Comparison of ENCODE assay signal across 15 cellular contexts in the genomic region with DNA sequence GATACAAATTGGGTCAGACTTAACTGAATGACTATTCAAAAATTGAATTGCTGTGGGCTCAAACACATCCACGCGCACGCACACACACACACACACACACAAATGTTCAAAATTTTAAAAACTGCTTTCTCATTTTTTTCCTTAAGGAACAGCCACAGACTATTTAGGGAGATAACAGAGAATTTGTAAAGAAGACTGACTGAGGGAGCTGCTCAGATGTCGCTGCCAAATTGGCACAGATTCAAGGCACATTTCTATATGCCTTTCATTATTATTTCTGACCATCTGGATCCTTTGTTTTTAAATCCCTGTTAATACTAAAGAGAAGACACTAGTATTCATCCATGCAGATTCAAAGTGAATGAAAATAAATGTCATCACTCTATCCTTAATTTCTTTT.
DNase-seq lines count a peak whose midpoint lies in the region; TF ChIP-seq lines count a peak whose summit lies in the region.
"Had no signal": no experiment of that assay in that cellular context is flagged by ENCODE, and none has a peak within 500 bp of the region (broad histone marks: within the 10 kb centered on the region; RNA-seq: fewer than 3 reads in every experiment).

No MANE protein-coding gene starts in this region.

- no peak overlapping the region for H3K4me3 Mint-ChIP-seq in nephron

- no peak overlapping the region for H3K4me3 ChIP-seq in brain microvascular endothelial cell (ENCODE audit: low read depth, low read length)
- H3K4me3 ChIP-seq: K562, SJSA1 had no signal

- TF ChIP-seq CTCF in brain microvascular endothelial cell (IDR thresholded peaks at IDR 0.05; ENCODE audit: low read depth, low read length, missing control alignments), result no peak
- no peak for TF ChIP-seq CTCF in nephron (IDR thresholded peaks at IDR 0.05; ENCODE audit: unreplicated experiment in 3 of 3)

- peaks cover 15% of the 10 kb centered on the region for H3K36me3 Mint-ChIP-seq in nephron (ENCODE audit: low read depth)

- H3K9me3 Mint-ChIP-seq in nephron, result peaks cover 21% of the 10 kb centered on the region

- H3K27ac Mint-ChIP-seq in nephron, result peak overlapping the region; percentile 37 to 82 (median 53)

- H3K27me3 ChIP-seq in brain microvascular endothelial cell (replicated peaks), result no peaks in the 10 kb centered on the region
- H3K27me3 ChIP-seq: SJSA1 had no signal

- DNase-seq in DMS 273 (lab: John Stamatoyannopoulos, UW; ENCODE audit: unreplicated experiment) (peak; percentile 88), NCI-H2171 treated with DMSO at 0.1 percent for 48 hours (lab: John Stamatoyannopoulos, UW) (peak; percentile 82), brain microvascular endothelial cell (no peak), OCI-M1 (lab: John Stamatoyannopoulos, UW) (no peak), NCI-H510A treated with DMSO at 0.1 percent for 48 hours (lab: John Stamatoyannopoulos, UW) (no peak)
- DNase-seq in activated naive CD4-positive, alpha-beta T cell treated with Interleukin-2 at 50 U/mL for 16 hours, result no peak
- DNase-seq: AML-193; left cardiac atrium; MV-4-11; occipital lobe; stimulated activated CD4-positive, alpha-beta T cell treated with anti-CD3 and anti-CD28 coated beads, Interleukin-4, amount 100 ng/mL, for 24 hours; T-helper 9 cell had no signal

- in situ Hi-C loops in brain microvascular endothelial cell (cut with HindIII; ENCODE audit: low pct_ligation_motif_present, low sequenced_read_pairs), result no loop called here

- H3K36me3 ChIP-seq in brain microvascular endothelial cell (replicated peaks), result no peaks in the 10 kb centered on the region
- H3K36me3 ChIP-seq: SJSA1 had no signal

- H3K27me3 Mint-ChIP-seq in nephron (ENCODE audit: low read depth), result no peaks in the 10 kb centered on the region

- H3K27ac ChIP-seq in brain microvascular endothelial cell, result peak overlapping the region; percentile 36
- H3K27ac ChIP-seq: SJSA1 had no signal

- peaks cover 15% of the 10 kb centered on the region for H3K4me1 Mint-ChIP-seq in nephron

Comparison
In these comparisons a context has a peak if more than half of its experiments do, and no peak if none do; other contexts are left out.
1. DNase-seq: peak in DMS 273 (single experiment) and NCI-H2171 treated with DMSO at 0.1 percent for 48 hours (single experiment); none in brain microvascular endothelial cell (single experiment), OCI-M1 (single experiment), NCI-H510A treated with DMSO at 0.1 percent for 48 hours (single experiment) and activated naive CD4-positive, alpha-beta T cell treated with Interleukin-2 at 50 U/mL for 16 hours (single experiment).